1 cellular context compared by ENCODE assay signal in genomic region chr14:22677557-22677956, GRCh38.
TF ChIP-seq lines count a peak whose summit lies in the region.
"Not testable (repeated sequence)": the region's sequence is repeated elsewhere in the genome, so short reads cannot be mapped to it uniquely, and the experiment has no call there.

No MANE protein-coding gene starts in this region.

TF ChIP-seq in HepG2, 621 proteins besides CTCF, POLR2A, EP300 and RAD21:
- peak; percentile 80; the same call in 1 of the 2 replicates for TF ChIP-seq ZNF281 (CRISPR knock-in tag; IDR thresholded peaks at IDR 0.05; ENCODE audit: borderline replicate concordance)
- 0 out of 2 replicates have a peak, but pooled peaks have one; percentile 16 for TF ChIP-seq ARID5B (CRISPR knock-in tag; IDR thresholded peaks at IDR 0.05)
- TF ChIP-seq ZNF574 (CRISPR knock-in tag; IDR thresholded peaks at IDR 0.05) = 0 out of 2 replicates have a peak, but pooled peaks have one; percentile 29
- peak; percentile 15; the same call in 1 of the 2 replicates for TF ChIP-seq KLF13 (CRISPR knock-in tag; IDR thresholded peaks at IDR 0.05)
- peak; percentile 26; the same call in 1 of the 2 replicates for TF ChIP-seq ZFP90 (CRISPR knock-in tag; IDR thresholded peaks at IDR 0.05; ENCODE audit: borderline replicate concordance)
- TF ChIP-seq FOXP4 (CRISPR knock-in tag; IDR thresholded peaks at IDR 0.05) = 0 out of 2 replicates have a peak, but pooled peaks have one; percentile 12
- peak; percentile 84; the same call in 1 of the 2 replicates for TF ChIP-seq ZNF225 (CRISPR knock-in tag; IDR thresholded peaks at IDR 0.05)
- TF ChIP-seq ZNF350 (CRISPR knock-in tag; IDR thresholded peaks at IDR 0.05; ENCODE audit: borderline replicate concordance, low read depth) = 0 out of 2 replicates have a peak, but pooled peaks have one; percentile 20
- not testable (repeated sequence) for TF ChIP-seq FOXA1 (IDR thresholded peaks at IDR 0.05)
- TF ChIP-seq FOXA1 (CRISPR knock-in tag; IDR thresholded peaks at IDR 0.05) = 0 out of 2 replicates have a peak, but pooled peaks have one; percentile 40
- 0 out of 2 replicates have a peak, but pooled peaks have one; percentile 17 for TF ChIP-seq FOXA3 (CRISPR knock-in tag; IDR thresholded peaks at IDR 0.05)
- TF ChIP-seq KDM2A (CRISPR knock-in tag; IDR thresholded peaks at IDR 0.05; ENCODE audit: borderline replicate concordance, low read depth) = 0 out of 2 replicates have a peak, but pooled peaks have one; percentile 4
- TF ChIP-seq MED1 (CRISPR knock-in tag; IDR thresholded peaks at IDR 0.05) = peak; percentile 33
- 0 out of 2 replicates have a peak, but pooled peaks have one; percentile 41 for TF ChIP-seq ZNF256 (CRISPR knock-in tag; conservative IDR thresholded peaks at IDR 0.05)
